Comparison of ENCODE assay signal across 9 cellular contexts in genomic region chr3:9779721-9780450, GRCh38. TPM values are rescaled to one million over a fixed set of nuclear protein-coding genes. Genes with fewer than 3 reads are reported as not detected.
A peak's percentile ranks its signal among the peaks of the same experiment; 100 is the strongest.
DNase-seq lines count a peak whose midpoint lies in the region; ATAC-seq and TF ChIP-seq lines count a peak whose summit lies in the region.
"Had no signal": no experiment of that assay in that cellular context is flagged by ENCODE, and none has a peak within 500 bp of the region (broad histone marks: within the 10 kb centered on the region; RNA-seq: fewer than 3 reads in every experiment).

No MANE protein-coding gene starts in this region.

- H3K27ac ChIP-seq in sigmoid colon (peak overlapping the region in 3 of 4 donors; percentile 1 to 45 (median 9)), colonic mucosa (no peak overlapping the region)
- H3K27ac ChIP-seq: parathyroid adenoma had no signal

- H3K4me3 Mint-ChIP-seq in activated naive CD8-positive, alpha-beta T cell treated with anti-CD3 and anti-CD28 coated beads for 36 hours: peak overlapping the region; percentile 58

- no peaks in the 10 kb centered on the region for H3K9me3 ChIP-seq in sigmoid colon
- H3K9me3 ChIP-seq in colonic mucosa: no peaks in the 10 kb centered on the region

- peak; percentile 59 for ATAC-seq in GM21390 (IDR thresholded peaks at IDR 0.05; ENCODE audit: unreplicated experiment)

- H3K36me3 Mint-ChIP-seq in activated naive CD8-positive, alpha-beta T cell treated with anti-CD3 and anti-CD28 coated beads for 36 hours: peaks cover 33% of the 10 kb centered on the region

- no peak for TF ChIP-seq EP300 in sigmoid colon (IDR thresholded peaks at IDR 0.05)

- H3K27me3 Mint-ChIP-seq in activated naive CD8-positive, alpha-beta T cell treated with anti-CD3 and anti-CD28 coated beads for 36 hours: no peaks in the 10 kb centered on the region

- H3K27me3 ChIP-seq in sigmoid colon: no peaks in the 10 kb centered on the region
- no peaks in the 10 kb centered on the region for H3K27me3 ChIP-seq in colonic mucosa

- H3K36me3 ChIP-seq in sigmoid colon: peaks cover 21 to 58% (median 30%) of the 10 kb centered on the region in 4 donors
- no peaks in the 10 kb centered on the region for H3K36me3 ChIP-seq in colonic mucosa

- 53 to 82% methylated on average over 7 of the region's 7 CpGs for WGBS in sigmoid colon, 2 donors

- DNase-seq in CMK (ENCODE audit: low read depth) (peak; percentile 81), MV-4-11 (lab: John Stamatoyannopoulos, UW) (peak; percentile 99), sigmoid colon (no peak), colonic mucosa (no peak), posterior vena cava (ENCODE audit: low spot score) (no peak), NCI-H2081 treated with DMSO at 0.1 percent for 48 hours (lab: John Stamatoyannopoulos, UW) (no peak)
- DNase-seq in activated naive CD8-positive, alpha-beta T cell treated with anti-CD3 and anti-CD28 coated beads for 36 hours: peak; percentile 52

- H3K9ac ChIP-seq in colonic mucosa (ENCODE audit: low read depth in 2 of 2, low read length in 2 of 2): no peak overlapping the region
- H3K9ac ChIP-seq: parathyroid adenoma had no signal

- no peak for TF ChIP-seq POLR2A in sigmoid colon (IDR thresholded peaks at IDR 0.05)

- H3K27ac Mint-ChIP-seq in activated naive CD8-positive, alpha-beta T cell treated with anti-CD3 and anti-CD28 coated beads for 36 hours: peak overlapping the region; percentile 91

- intact Hi-C loops in sigmoid colon (cut with DNase I) (no loop called here), colonic mucosa (cut with DNase I) (no loop called here), posterior vena cava (cut with DNase I) (no loop called here)

- TF ChIP-seq CTCF in sigmoid colon (IDR thresholded peaks at IDR 0.05): no peak
- no peak for TF ChIP-seq CTCF in colonic mucosa (IDR thresholded peaks at IDR 0.05)

- H3K9me3 Mint-ChIP-seq in activated naive CD8-positive, alpha-beta T cell treated with anti-CD3 and anti-CD28 coated beads for 36 hours: peaks cover 3% of the 10 kb centered on the region

- H3K4me3 ChIP-seq in sigmoid colon (no peak overlapping the region), colonic mucosa (no peak overlapping the region)

- H3K4me1 ChIP-seq in sigmoid colon (peaks cover 0 to 9% (median 7%) of the 10 kb centered on the region in 4 donors), colonic mucosa (no peaks in the 10 kb centered on the region)
- H3K4me1 ChIP-seq: parathyroid adenoma had no signal

- peaks cover 60% of the 10 kb centered on the region for H3K4me1 Mint-ChIP-seq in activated naive CD8-positive, alpha-beta T cell treated with anti-CD3 and anti-CD28 coated beads for 36 hours

RNA-seq across cellular contexts. Expression of gene CAMK1, which starts 10.1 kb away (rescaled TPM):
- 10 to 100 TPM; 24.8 to 25.7 TPM for total RNA-seq in activated naive CD8-positive, alpha-beta T cell treated with anti-CD3 and anti-CD28 coated beads for 36 hours
- total RNA-seq in sigmoid colon (10 to 100 TPM; 45.7 to 57.8 (median 56.5) TPM), colonic mucosa (10 to 100 TPM in 1 of 2 donors, 1 to 10 TPM in 1; 7.8 to 16.5 TPM), posterior vena cava (10 to 100 TPM; 47.8 to 50.6 TPM)
- 10 to 100 TPM; 14.0 to 21.6 (median 19.7) TPM for polyA plus RNA-seq in sigmoid colon

RNA-seq across cellular contexts. Expression of gene TADA3, which starts 12.4 kb away (rescaled TPM):
- 10 to 100 TPM; 49.5 to 50.8 TPM for total RNA-seq in activated naive CD8-positive, alpha-beta T cell treated with anti-CD3 and anti-CD28 coated beads for 36 hours
- total RNA-seq in sigmoid colon (10 to 100 TPM; 53.2 to 72.9 (median 67.6) TPM), colonic mucosa (10 to 100 TPM; 60.1 to 66.4 TPM), posterior vena cava (10 to 100 TPM; 44.2 to 48.8 TPM)
- polyA plus RNA-seq in sigmoid colon: 10 to 100 TPM; 52.2 to 87.1 (median 78.4) TPM

RNA-seq across cellular contexts. Expression of gene ARPC4, which starts 13.0 kb away (rescaled TPM):
- 100 to 1,000 TPM; 251 to 253 TPM for total RNA-seq in activated naive CD8-positive, alpha-beta T cell treated with anti-CD3 and anti-CD28 coated beads for 36 hours
- 100 to 1,000 TPM in 3 of 4 donors, 10 to 100 TPM in 1; 75.6 to 150 (median 128) TPM for total RNA-seq in sigmoid colon
- polyA plus RNA-seq in sigmoid colon: 100 to 1,000 TPM; 190 to 240 (median 211) TPM
- 100 to 1,000 TPM; 221 to 228 TPM for total RNA-seq in colonic mucosa
- 100 to 1,000 TPM; 144 to 148 TPM for total RNA-seq in posterior vena cava

RNA-seq across cellular contexts. Expression of gene OGG1, which starts 30.1 kb away (rescaled TPM):
- total RNA-seq in activated naive CD8-positive, alpha-beta T cell treated with anti-CD3 and anti-CD28 coated beads for 36 hours: 10 to 100 TPM; 27.0 to 30.0 TPM
- total RNA-seq in sigmoid colon: 10 to 100 TPM; 22.5 to 34.6 (median 31.4) TPM
- polyA plus RNA-seq in sigmoid colon: 10 to 100 TPM; 15.6 to 23.6 (median 16.9) TPM
- total RNA-seq in colonic mucosa: 10 to 100 TPM; 19.1 to 24.9 TPM
- 10 to 100 TPM; 15.4 to 23.4 TPM for total RNA-seq in posterior vena cava

RNA-seq across cellular contexts. Expression of gene TTLL3, which starts 30.2 kb away (rescaled TPM):
- total RNA-seq in activated naive CD8-positive, alpha-beta T cell treated with anti-CD3 and anti-CD28 coated beads for 36 hours: 10 to 100 TPM; 22.7 to 23.8 TPM
- total RNA-seq in sigmoid colon (100 to 1,000 TPM in 1 of 4 donors, 10 to 100 TPM in 3; 32.9 to 117 (median 45.1) TPM), colonic mucosa (10 to 100 TPM; 25.0 to 28.7 TPM), posterior vena cava (10 to 100 TPM; 24.9 to 44.4 TPM)
- 10 to 100 TPM in 1 of 3 donors, 1 to 10 TPM in 2; 4.4 to 46.4 (median 9.0) TPM for polyA plus RNA-seq in sigmoid colon

Comparison
In these comparisons a context has a peak if more than half of its experiments do, and no peak if none do; other contexts are left out.
1. DNase-seq: peak in CMK (single experiment), MV-4-11 (single experiment) and activated naive CD8-positive, alpha-beta T cell treated with anti-CD3 and anti-CD28 coated beads for 36 hours (single experiment); none in sigmoid colon (single experiment), colonic mucosa (single experiment), posterior vena cava (single experiment) and NCI-H2081 treated with DMSO at 0.1 percent for 48 hours (single experiment).